In genomic region chr21:31729622-31730343, GRCh38 we compare ENCODE assay signal across 8 cellular contexts. TPM values are rescaled to one million over a fixed set of nuclear protein-coding genes. Genes with fewer than 3 reads are reported as not detected.
DNase-seq lines count a peak whose midpoint lies in the region; ATAC-seq and TF ChIP-seq lines count a peak whose summit lies in the region.

No MANE protein-coding gene starts in this region.

- CTCF ChIA-PET in activated CD4-positive, alpha-beta T cell treated with anti-CD3 and anti-CD28 coated beads for 36 hours (lab: Charles Lee): interaction anchor here (0.8 to 1.1 kb wide), 3 partner anchors 43 to 475 kb away, joined by 3 to 5 read pairs (median 4); no protein-coding TSS in a partner anchor

- no peak overlapping the region for H3K4me3 Mint-ChIP-seq in activated CD4-positive, alpha-beta T cell treated with anti-CD3 and anti-CD28 coated beads for 36 hours

- H3K36me3 ChIP-seq in SU-DHL-6 (ENCODE audit: low read length) (peaks cover 4% of the 10 kb centered on the region), iPS DF 6.9 (ENCODE audit: control insufficient read depth, insufficient read depth, low read length) (no peaks in the 10 kb centered on the region), stomach (peaks cover 0 to 5% (median 0%) of the 10 kb centered on the region in 4 donors)

- peak overlapping the region; percentile 15 for H3K27ac Mint-ChIP-seq in activated CD4-positive, alpha-beta T cell treated with anti-CD3 and anti-CD28 coated beads for 36 hours

- no peak for TF ChIP-seq EP300 in stomach (IDR thresholded peaks at IDR 0.05)

- peak overlapping the region; percentile 93 for H3K9ac ChIP-seq in SU-DHL-6 (ENCODE audit: low read length)

- peaks cover 70% of the 10 kb centered on the region for H3K79me2 ChIP-seq in SU-DHL-6 (ENCODE audit: insufficient read depth, low read length)

- ATAC-seq in activated CD4-positive, alpha-beta T cell treated with anti-CD3 and anti-CD28 coated beads for 36 hours: no peak

- H3K9me2 ChIP-seq in SU-DHL-6 (replicated peaks; ENCODE audit: insufficient read depth, low read length): no peaks in the 10 kb centered on the region

- intact Hi-C loops in activated CD4-positive, alpha-beta T cell treated with anti-CD3 and anti-CD28 coated beads for 36 hours (cut with DNase I, micrococcal nuclease): loop anchor here (2.0 to 10.0 kb wide), 9 partner anchors 15 to 1913 kb away; partner anchors contain the start of genes CRYZL1 (in 1 of the 2), EVA1C (in 1 of the 2), GART (in 1 of the 2) and ITSN1 (in 1 of the 2)
- intact Hi-C loops in stomach (cut with DNase I; ENCODE audit: low total_unique reads): no loop called here

- H3K4me1 Mint-ChIP-seq in activated CD4-positive, alpha-beta T cell treated with anti-CD3 and anti-CD28 coated beads for 36 hours: peaks cover 27% of the 10 kb centered on the region

- peaks cover 8% of the 10 kb centered on the region; the same call in 1 of the 2 replicates for H3K4me1 ChIP-seq in iPS DF 6.9 (ENCODE audit: control insufficient read depth, insufficient read depth, low read length)
- H3K4me1 ChIP-seq in stomach: peaks cover 31 to 75% (median 60%) of the 10 kb centered on the region in 4 donors

- H3F3A ChIP-seq in SU-DHL-6 (ENCODE audit: insufficient read depth): peaks cover 6% of the 10 kb centered on the region

- H3K27ac ChIP-seq in SU-DHL-6 (ENCODE audit: low read depth, low read length) (no peak overlapping the region), iPS DF 6.9 (ENCODE audit: low read length) (no peak overlapping the region), stomach (peak overlapping the region in 2 of 5 donors; percentile 40 to 44)

- H3K27me3 ChIP-seq in SU-DHL-6 (ENCODE audit: low read length) (no peaks in the 10 kb centered on the region), iPS DF 6.9 (ENCODE audit: control insufficient read depth, insufficient read depth, low read length) (no peaks in the 10 kb centered on the region), stomach (no peaks in the 10 kb centered on the region)

- TF ChIP-seq CTCF in SU-DHL-6 (IDR thresholded peaks at IDR 0.05; ENCODE audit: insufficient read depth, low read length, poor library complexity, severe bottlenecking) (no peak), stomach (IDR thresholded peaks at IDR 0.05) (no peak)

- DNase-seq in activated CD4-positive, alpha-beta T cell treated with anti-CD3 and anti-CD28 coated beads for 36 hours: no peak
- no peak for DNase-seq in activated CD4-positive, alpha-beta T cell treated with anti-CD3 and anti-CD28 coated beads, Interleukin-2, amount 50 U/mL, for 4 hours
- no peak for DNase-seq in iPS DF 6.9 (ENCODE audit: low read depth, low spot score)
- no peak for DNase-seq in stomach
- no peak for DNase-seq in activated CD4-positive, CD25-positive, alpha-beta regulatory T cell (lab: John Stamatoyannopoulos, UW)
- DNase-seq in C1 segment of cervical spinal cord (lab: John Stamatoyannopoulos, UW): no peak
- DNase-seq in OCI-M2 (lab: John Stamatoyannopoulos, UW; ENCODE audit: unreplicated experiment): no peak

- H3K36me3 Mint-ChIP-seq in activated CD4-positive, alpha-beta T cell treated with anti-CD3 and anti-CD28 coated beads for 36 hours (ENCODE audit: low read depth): peaks cover 13% of the 10 kb centered on the region

- peaks cover 48% of the 10 kb centered on the region for H4K20me1 ChIP-seq in SU-DHL-6 (ENCODE audit: low read depth, low read length)

- POLR2A ChIA-PET in activated CD4-positive, alpha-beta T cell treated with anti-CD3 and anti-CD28 coated beads for 36 hours (lab: Charles Lee): no interaction called here

- H3K4me3 ChIP-seq in SU-DHL-6 (ENCODE audit: insufficient read depth, low read length, poor library complexity, severe bottlenecking) (peak overlapping the region; percentile 70), iPS DF 6.9 (ENCODE audit: low read length) (peak overlapping the region; percentile 11; the same call in 1 of the 2 replicates), stomach (peak overlapping the region; percentile 62 to 99 (median 90))

- 100% methylated on average over 1 of the region's 4 CpGs for WGBS in iPS DF 6.9 (ENCODE audit: insufficient coverage, insufficient read length)
- WGBS in stomach, 5 donors: 37 to 50% (median 43%) methylated on average over 4 of the region's 4 CpGs

- H3K4me2 ChIP-seq in SU-DHL-6 (ENCODE audit: low read depth, low read length, poor library complexity, severe bottlenecking): peak overlapping the region; percentile 69

- no peak overlapping the region for H2AFZ ChIP-seq in SU-DHL-6 (ENCODE audit: low read depth, low read length, severe bottlenecking)

- TF ChIP-seq POLR2A in stomach (IDR thresholded peaks at IDR 0.05): no peak

- H3K9me3 ChIP-seq in SU-DHL-6 (ENCODE audit: insufficient read depth, low read length) (no peaks in the 10 kb centered on the region), iPS DF 6.9 (ENCODE audit: control insufficient read depth, insufficient read depth, low read length) (no peaks in the 10 kb centered on the region), stomach (no peaks in the 10 kb centered on the region)

- H3K27me3 Mint-ChIP-seq in activated CD4-positive, alpha-beta T cell treated with anti-CD3 and anti-CD28 coated beads for 36 hours: no peaks in the 10 kb centered on the region

- no peaks in the 10 kb centered on the region for H3K9me3 Mint-ChIP-seq in activated CD4-positive, alpha-beta T cell treated with anti-CD3 and anti-CD28 coated beads for 36 hours (ENCODE audit: low read depth)

RNA-seq across cellular contexts. Expression of gene SCAF4, which starts 2.1 kb away (rescaled TPM):
- 10 to 100 TPM; 47.1 to 62.8 TPM for total RNA-seq in activated CD4-positive, alpha-beta T cell treated with anti-CD3 and anti-CD28 coated beads for 36 hours
- total RNA-seq in stomach: 10 to 100 TPM in 4 of 5 donors, 1 to 10 TPM in 1; 5.4 to 34.4 (median 20.0) TPM
- polyA plus RNA-seq in stomach: 1 to 10 TPM; 5.9 to 7.2 (median 6.0) TPM

Comparison
In these comparisons a context has a peak if more than half of its experiments do, and no peak if none do; other contexts are left out.
1. H3K4me3 ChIP-seq: peak in every context shown above with its lines; median percentile 90 in stomach; 70 in SU-DHL-6; 11 in iPS DF 6.9.